In the genomic region with DNA sequence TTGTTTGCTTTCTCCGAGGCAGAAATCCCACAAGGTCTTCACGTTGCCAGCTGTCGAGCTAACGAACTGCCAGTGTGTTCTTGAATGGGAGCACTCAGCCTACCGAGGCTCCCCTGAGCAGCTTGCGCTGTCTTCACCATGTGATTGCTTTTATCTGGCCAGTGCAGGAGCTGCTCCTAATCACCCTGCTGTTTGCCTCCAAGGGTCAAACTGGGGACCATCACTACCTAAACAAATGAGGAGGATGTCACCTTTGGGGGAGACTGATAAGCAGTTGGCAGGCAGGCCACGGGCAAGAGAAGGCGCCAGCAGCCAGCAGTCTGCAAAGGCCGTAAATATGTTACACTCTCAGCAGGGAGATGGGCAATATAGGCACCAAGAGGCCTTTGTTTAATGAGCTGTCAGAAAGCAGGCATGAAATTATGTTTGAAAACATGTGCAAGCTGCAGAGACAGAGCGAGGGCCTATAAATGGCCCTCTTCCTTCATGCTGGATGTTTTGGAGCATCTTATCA, we compare ENCODE assay signal across 1 cellular context.
A peak's percentile ranks its signal among the peaks of the same experiment; 100 is the strongest.
TF ChIP-seq lines count a peak whose summit lies in the region.

No MANE protein-coding gene starts in this region.

TF ChIP-seq in K562, 482 proteins besides CTCF, POLR2A, EP300 and RAD21 (continued from another document and continues in another):
- TF ChIP-seq, protein P1, sequence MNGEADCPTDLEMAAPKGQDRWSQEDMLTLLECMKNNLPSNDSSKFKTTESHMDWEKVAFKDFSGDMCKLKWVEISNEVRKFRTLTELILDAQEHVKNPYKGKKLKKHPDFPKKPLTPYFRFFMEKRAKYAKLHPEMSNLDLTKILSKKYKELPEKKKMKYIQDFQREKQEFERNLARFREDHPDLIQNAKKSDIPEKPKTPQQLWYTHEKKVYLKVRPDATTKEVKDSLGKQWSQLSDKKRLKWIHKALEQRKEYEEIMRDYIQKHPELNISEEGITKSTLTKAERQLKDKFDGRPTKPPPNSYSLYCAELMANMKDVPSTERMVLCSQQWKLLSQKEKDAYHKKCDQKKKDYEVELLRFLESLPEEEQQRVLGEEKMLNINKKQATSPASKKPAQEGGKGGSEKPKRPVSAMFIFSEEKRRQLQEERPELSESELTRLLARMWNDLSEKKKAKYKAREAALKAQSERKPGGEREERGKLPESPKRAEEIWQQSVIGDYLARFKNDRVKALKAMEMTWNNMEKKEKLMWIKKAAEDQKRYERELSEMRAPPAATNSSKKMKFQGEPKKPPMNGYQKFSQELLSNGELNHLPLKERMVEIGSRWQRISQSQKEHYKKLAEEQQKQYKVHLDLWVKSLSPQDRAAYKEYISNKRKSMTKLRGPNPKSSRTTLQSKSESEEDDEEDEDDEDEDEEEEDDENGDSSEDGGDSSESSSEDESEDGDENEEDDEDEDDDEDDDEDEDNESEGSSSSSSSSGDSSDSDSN (IDR thresholded peaks at IDR 0.05; ENCODE audit: borderline replicate concordance in 1 of 2, low read depth in 2 of 2, low read length in 2 of 2): peak in 1 of 2 experiments; percentile 71; a peak in 1 of 4 replicates
- TF ChIP-seq ZNF780A (CRISPR knock-in tag; IDR thresholded peaks at IDR 0.05): no peak
- TF ChIP-seq BRCA1 (IDR thresholded peaks at IDR 0.05): no peak
- no peak for TF ChIP-seq BRCA1 (CRISPR knock-in tag; IDR thresholded peaks at IDR 0.05)
- TF ChIP-seq TBL1XR1 (IDR thresholded peaks at IDR 0.05; ENCODE audit: low read length in 2 of 2): peak; percentile 90 to 94
- TF ChIP-seq CBFA2T3 (IDR thresholded peaks at IDR 0.05): peak; percentile 99
- TF ChIP-seq PURB (CRISPR knock-in tag; IDR thresholded peaks at IDR 0.05; ENCODE audit: low read depth): no peak
- no peak for TF ChIP-seq HSF4 (CRISPR knock-in tag; IDR thresholded peaks at IDR 0.05; ENCODE audit: borderline replicate concordance)
- TF ChIP-seq SIN3A (IDR thresholded peaks at IDR 0.05; ENCODE audit: borderline replicate concordance in 2 of 2, control insufficient read depth in 1 of 2, low read depth in 2 of 2, low read length in 2 of 2): no peak
- no peak for TF ChIP-seq EP400 (IDR thresholded peaks at IDR 0.05)
- TF ChIP-seq, protein P2, sequence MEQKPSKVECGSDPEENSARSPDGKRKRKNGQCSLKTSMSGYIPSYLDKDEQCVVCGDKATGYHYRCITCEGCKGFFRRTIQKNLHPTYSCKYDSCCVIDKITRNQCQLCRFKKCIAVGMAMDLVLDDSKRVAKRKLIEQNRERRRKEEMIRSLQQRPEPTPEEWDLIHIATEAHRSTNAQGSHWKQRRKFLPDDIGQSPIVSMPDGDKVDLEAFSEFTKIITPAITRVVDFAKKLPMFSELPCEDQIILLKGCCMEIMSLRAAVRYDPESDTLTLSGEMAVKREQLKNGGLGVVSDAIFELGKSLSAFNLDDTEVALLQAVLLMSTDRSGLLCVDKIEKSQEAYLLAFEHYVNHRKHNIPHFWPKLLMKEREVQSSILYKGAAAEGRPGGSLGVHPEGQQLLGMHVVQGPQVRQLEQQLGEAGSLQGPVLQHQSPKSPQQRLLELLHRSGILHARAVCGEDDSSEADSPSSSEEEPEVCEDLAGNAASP (IDR thresholded peaks at IDR 0.05): no peak
- TF ChIP-seq, protein P3, sequence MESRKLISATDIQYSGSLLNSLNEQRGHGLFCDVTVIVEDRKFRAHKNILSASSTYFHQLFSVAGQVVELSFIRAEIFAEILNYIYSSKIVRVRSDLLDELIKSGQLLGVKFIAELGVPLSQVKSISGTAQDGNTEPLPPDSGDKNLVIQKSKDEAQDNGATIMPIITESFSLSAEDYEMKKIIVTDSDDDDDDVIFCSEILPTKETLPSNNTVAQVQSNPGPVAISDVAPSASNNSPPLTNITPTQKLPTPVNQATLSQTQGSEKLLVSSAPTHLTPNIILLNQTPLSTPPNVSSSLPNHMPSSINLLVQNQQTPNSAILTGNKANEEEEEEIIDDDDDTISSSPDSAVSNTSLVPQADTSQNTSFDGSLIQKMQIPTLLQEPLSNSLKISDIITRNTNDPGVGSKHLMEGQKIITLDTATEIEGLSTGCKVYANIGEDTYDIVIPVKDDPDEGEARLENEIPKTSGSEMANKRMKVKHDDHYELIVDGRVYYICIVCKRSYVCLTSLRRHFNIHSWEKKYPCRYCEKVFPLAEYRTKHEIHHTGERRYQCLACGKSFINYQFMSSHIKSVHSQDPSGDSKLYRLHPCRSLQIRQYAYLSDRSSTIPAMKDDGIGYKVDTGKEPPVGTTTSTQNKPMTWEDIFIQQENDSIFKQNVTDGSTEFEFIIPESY (CRISPR knock-in tag; IDR thresholded peaks at IDR 0.05): no peak
- TF ChIP-seq RCOR1 (IDR thresholded peaks at IDR 0.05; ENCODE audit: borderline replicate concordance in 1 of 2, low read depth in 2 of 2, low read length in 2 of 2): peak; percentile 72 to 97; a peak in 3 of 4 replicates
- TF ChIP-seq TARDBP (IDR thresholded peaks at IDR 0.05): no peak
- TF ChIP-seq SRSF7 (optimal IDR thresholded peaks at IDR 0.05; ENCODE audit: low read depth, low read length): no peak
- no peak for TF ChIP-seq RBM15 (IDR thresholded peaks at IDR 0.05; ENCODE audit: insufficient read depth, low read length)
- TF ChIP-seq ZNF778 (CRISPR knock-in tag; IDR thresholded peaks at IDR 0.05): no peak
- no peak for TF ChIP-seq ZNF347 (CRISPR knock-in tag; IDR thresholded peaks at IDR 0.05; ENCODE audit: low read depth)
- TF ChIP-seq ZFP1 (CRISPR knock-in tag; IDR thresholded peaks at IDR 0.05): no peak
- TF ChIP-seq SMAD4 (CRISPR knock-in tag; conservative IDR thresholded peaks at IDR 0.05): peak; percentile 92
- TF ChIP-seq NR3C1 (CRISPR knock-in tag; IDR thresholded peaks at IDR 0.05): no peak
- TF ChIP-seq ZKSCAN1 (IDR thresholded peaks at IDR 0.05; ENCODE audit: low read depth, low read length): peak; percentile 81
- TF ChIP-seq FOXJ3 (CRISPR knock-in tag; IDR thresholded peaks at IDR 0.05): no peak
- TF ChIP-seq ZNF785 (CRISPR knock-in tag; IDR thresholded peaks at IDR 0.05): no peak
- TF ChIP-seq FOXK2 (conservative IDR thresholded peaks at IDR 0.05 in 1 of 2, IDR thresholded peaks at IDR 0.05 in 1 of 2; ENCODE audit: low read depth in 2 of 2): peak; percentile 42 to 52; a peak in 1 of 4 replicates
- TF ChIP-seq ZKSCAN8 (CRISPR knock-in tag; IDR thresholded peaks at IDR 0.05): peak; percentile 80
- TF ChIP-seq, protein P4, sequence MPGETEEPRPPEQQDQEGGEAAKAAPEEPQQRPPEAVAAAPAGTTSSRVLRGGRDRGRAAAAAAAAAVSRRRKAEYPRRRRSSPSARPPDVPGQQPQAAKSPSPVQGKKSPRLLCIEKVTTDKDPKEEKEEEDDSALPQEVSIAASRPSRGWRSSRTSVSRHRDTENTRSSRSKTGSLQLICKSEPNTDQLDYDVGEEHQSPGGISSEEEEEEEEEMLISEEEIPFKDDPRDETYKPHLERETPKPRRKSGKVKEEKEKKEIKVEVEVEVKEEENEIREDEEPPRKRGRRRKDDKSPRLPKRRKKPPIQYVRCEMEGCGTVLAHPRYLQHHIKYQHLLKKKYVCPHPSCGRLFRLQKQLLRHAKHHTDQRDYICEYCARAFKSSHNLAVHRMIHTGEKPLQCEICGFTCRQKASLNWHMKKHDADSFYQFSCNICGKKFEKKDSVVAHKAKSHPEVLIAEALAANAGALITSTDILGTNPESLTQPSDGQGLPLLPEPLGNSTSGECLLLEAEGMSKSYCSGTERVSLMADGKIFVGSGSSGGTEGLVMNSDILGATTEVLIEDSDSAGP (CRISPR knock-in tag; IDR thresholded peaks at IDR 0.05): no peak
- no peak for TF ChIP-seq ZNF696 (CRISPR knock-in tag; conservative IDR thresholded peaks at IDR 0.05)
- TF ChIP-seq EGR1 (conservative IDR thresholded peaks at IDR 0.05): no peak
- no peak for TF ChIP-seq SREBF1 (IDR thresholded peaks at IDR 0.05; ENCODE audit: borderline replicate concordance, low read depth, low read length)
- TF ChIP-seq MCM7 (IDR thresholded peaks at IDR 0.05): no peak
- no peak for TF ChIP-seq GATAD2A (IDR thresholded peaks at IDR 0.05)
- no peak for TF ChIP-seq SIX5 (IDR thresholded peaks at IDR 0.05; ENCODE audit: borderline replicate concordance in 1 of 2, insufficient read depth in 1 of 2, low read depth in 1 of 2, low read length in 2 of 2)
- TF ChIP-seq HLTF (IDR thresholded peaks at IDR 0.05): no peak
- TF ChIP-seq POLR3A (IDR thresholded peaks at IDR 0.05; ENCODE audit: borderline replicate concordance, extremely low read depth, insufficient read depth, insufficient read length): no peak
- peak; percentile 84; the same call in 1 of the 2 replicates for TF ChIP-seq FOXM1 (IDR thresholded peaks at IDR 0.05; ENCODE audit: low read depth)
- no peak for TF ChIP-seq FOXM1 (CRISPR knock-in tag; IDR thresholded peaks at IDR 0.05; ENCODE audit: low read depth)
- TF ChIP-seq, protein P5, sequence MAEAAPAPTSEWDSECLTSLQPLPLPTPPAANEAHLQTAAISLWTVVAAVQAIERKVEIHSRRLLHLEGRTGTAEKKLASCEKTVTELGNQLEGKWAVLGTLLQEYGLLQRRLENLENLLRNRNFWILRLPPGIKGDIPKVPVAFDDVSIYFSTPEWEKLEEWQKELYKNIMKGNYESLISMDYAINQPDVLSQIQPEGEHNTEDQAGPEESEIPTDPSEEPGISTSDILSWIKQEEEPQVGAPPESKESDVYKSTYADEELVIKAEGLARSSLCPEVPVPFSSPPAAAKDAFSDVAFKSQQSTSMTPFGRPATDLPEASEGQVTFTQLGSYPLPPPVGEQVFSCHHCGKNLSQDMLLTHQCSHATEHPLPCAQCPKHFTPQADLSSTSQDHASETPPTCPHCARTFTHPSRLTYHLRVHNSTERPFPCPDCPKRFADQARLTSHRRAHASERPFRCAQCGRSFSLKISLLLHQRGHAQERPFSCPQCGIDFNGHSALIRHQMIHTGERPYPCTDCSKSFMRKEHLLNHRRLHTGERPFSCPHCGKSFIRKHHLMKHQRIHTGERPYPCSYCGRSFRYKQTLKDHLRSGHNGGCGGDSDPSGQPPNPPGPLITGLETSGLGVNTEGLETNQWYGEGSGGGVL (CRISPR knock-in tag; IDR thresholded peaks at IDR 0.05): no peak
- TF ChIP-seq XRCC4 (IDR thresholded peaks at IDR 0.05; ENCODE audit: extremely low read depth, insufficient read depth, insufficient read length): no peak
- TF ChIP-seq ETV5 (CRISPR knock-in tag; IDR thresholded peaks at IDR 0.05; ENCODE audit: low read depth): no peak
- TF ChIP-seq, protein P6, sequence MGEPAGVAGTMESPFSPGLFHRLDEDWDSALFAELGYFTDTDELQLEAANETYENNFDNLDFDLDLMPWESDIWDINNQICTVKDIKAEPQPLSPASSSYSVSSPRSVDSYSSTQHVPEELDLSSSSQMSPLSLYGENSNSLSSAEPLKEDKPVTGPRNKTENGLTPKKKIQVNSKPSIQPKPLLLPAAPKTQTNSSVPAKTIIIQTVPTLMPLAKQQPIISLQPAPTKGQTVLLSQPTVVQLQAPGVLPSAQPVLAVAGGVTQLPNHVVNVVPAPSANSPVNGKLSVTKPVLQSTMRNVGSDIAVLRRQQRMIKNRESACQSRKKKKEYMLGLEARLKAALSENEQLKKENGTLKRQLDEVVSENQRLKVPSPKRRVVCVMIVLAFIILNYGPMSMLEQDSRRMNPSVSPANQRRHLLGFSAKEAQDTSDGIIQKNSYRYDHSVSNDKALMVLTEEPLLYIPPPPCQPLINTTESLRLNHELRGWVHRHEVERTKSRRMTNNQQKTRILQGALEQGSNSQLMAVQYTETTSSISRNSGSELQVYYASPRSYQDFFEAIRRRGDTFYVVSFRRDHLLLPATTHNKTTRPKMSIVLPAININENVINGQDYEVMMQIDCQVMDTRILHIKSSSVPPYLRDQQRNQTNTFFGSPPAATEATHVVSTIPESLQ (CRISPR knock-in tag; IDR thresholded peaks at IDR 0.05): no peak
- no peak for TF ChIP-seq JUNB (CRISPR knock-in tag; conservative IDR thresholded peaks at IDR 0.05)
- TF ChIP-seq WHSC1 (IDR thresholded peaks at IDR 0.05; ENCODE audit: low read length): no peak
- TF ChIP-seq, protein P7, sequence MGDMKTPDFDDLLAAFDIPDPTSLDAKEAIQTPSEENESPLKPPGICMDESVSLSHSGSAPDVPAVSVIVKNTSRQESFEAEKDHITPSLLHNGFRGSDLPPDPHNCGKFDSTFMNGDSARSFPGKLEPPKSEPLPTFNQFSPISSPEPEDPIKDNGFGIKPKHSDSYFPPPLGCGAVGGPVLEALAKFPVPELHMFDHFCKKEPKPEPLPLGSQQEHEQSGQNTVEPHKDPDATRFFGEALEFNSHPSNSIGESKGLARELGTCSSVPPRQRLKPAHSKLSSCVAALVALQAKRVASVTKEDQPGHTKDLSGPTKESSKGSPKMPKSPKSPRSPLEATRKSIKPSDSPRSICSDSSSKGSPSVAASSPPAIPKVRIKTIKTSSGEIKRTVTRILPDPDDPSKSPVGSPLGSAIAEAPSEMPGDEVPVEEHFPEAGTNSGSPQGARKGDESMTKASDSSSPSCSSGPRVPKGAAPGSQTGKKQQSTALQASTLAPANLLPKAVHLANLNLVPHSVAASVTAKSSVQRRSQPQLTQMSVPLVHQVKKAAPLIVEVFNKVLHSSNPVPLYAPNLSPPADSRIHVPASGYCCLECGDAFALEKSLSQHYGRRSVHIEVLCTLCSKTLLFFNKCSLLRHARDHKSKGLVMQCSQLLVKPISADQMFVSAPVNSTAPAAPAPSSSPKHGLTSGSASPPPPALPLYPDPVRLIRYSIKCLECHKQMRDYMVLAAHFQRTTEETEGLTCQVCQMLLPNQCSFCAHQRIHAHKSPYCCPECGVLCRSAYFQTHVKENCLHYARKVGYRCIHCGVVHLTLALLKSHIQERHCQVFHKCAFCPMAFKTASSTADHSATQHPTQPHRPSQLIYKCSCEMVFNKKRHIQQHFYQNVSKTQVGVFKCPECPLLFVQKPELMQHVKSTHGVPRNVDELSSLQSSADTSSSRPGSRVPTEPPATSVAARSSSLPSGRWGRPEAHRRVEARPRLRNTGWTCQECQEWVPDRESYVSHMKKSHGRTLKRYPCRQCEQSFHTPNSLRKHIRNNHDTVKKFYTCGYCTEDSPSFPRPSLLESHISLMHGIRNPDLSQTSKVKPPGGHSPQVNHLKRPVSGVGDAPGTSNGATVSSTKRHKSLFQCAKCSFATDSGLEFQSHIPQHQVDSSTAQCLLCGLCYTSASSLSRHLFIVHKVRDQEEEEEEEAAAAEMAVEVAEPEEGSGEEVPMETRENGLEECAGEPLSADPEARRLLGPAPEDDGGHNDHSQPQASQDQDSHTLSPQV (IDR thresholded peaks at IDR 0.05): no peak
- no peak for TF ChIP-seq DIDO1 (tag; IDR thresholded peaks at IDR 0.05; ENCODE audit: low read depth)
- no peak for TF ChIP-seq CSDE1 (IDR thresholded peaks at IDR 0.05)
- TF ChIP-seq EHMT2 (IDR thresholded peaks at IDR 0.05): peak; percentile 80
- no peak for TF ChIP-seq CREBBP (IDR thresholded peaks at IDR 0.05; ENCODE audit: low read depth, low read length)
- no peak for TF ChIP-seq BMI1 (IDR thresholded peaks at IDR 0.05; ENCODE audit: low read length)
- no peak for TF ChIP-seq MED1 (CRISPR knock-in tag; IDR thresholded peaks at IDR 0.05; ENCODE audit: borderline replicate concordance)
- TF ChIP-seq GATAD2B (IDR thresholded peaks at IDR 0.05; ENCODE audit: borderline replicate concordance): peak; percentile 23; the same call in 1 of the 2 replicates
